27 cellular contexts compared by ENCODE assay signal in genomic region chr6:99838607-99839006, GRCh38.
"Had no signal": no experiment of that assay in that cellular context is flagged by ENCODE, and none has a peak within 500 bp of the region (broad histone marks: within the 10 kb centered on the region; RNA-seq: fewer than 3 reads in every experiment).

No MANE protein-coding gene starts in this region.

- H3K4me3 Mint-ChIP-seq: activated CD4-positive, alpha-beta memory T cell treated with anti-CD3 and anti-CD28 coated beads, Interleukin-2, amount 10 ng/mL, durations not matched to agents 7 days and 5 days; activated CD4-positive, alpha-beta T cell treated with anti-CD3 and anti-CD28 coated beads, Interleukin-2, amount 10 ng/mL, durations not matched to agents 7 days and 5 days; activated naive CD4-positive, alpha-beta T cell treated with anti-CD3 and anti-CD28 coated beads, Interleukin-2, amount 10 ng/mL, durations not matched to agents 7 days and 5 days; activated T-cell treated with anti-CD3 and anti-CD28 coated beads, Interleukin-2, amount 50 U/mL, for 24 hours; natural killer cell had no signal

- H3K4me1 Mint-ChIP-seq: activated CD4-positive, alpha-beta memory T cell treated with anti-CD3 and anti-CD28 coated beads, Interleukin-2, amount 10 ng/mL, durations not matched to agents 7 days and 5 days; activated CD4-positive, alpha-beta T cell treated with anti-CD3 and anti-CD28 coated beads, Interleukin-2, amount 10 ng/mL, durations not matched to agents 7 days and 5 days; activated naive CD4-positive, alpha-beta T cell treated with anti-CD3 and anti-CD28 coated beads, Interleukin-2, amount 10 ng/mL, durations not matched to agents 7 days and 5 days; natural killer cell had no signal

- H3K4me1 ChIP-seq: gastroesophageal sphincter, left lung, lower lobe of right lung, right atrium auricular region, suprapubic skin, tibial artery, upper lobe of right lung had no signal

- DNase-seq: activated CD4-positive, alpha-beta memory T cell treated with anti-CD3 and anti-CD28 coated beads, Interleukin-2, amount 10 ng/mL, durations not matched to agents 7 days and 5 days; activated CD4-positive, alpha-beta T cell treated with anti-CD3 and anti-CD28 coated beads, Interleukin-2, amount 10 ng/mL, durations not matched to agents 7 days and 5 days; activated CD8-positive, alpha-beta memory T cell treated with anti-CD3 and anti-CD28 coated beads, Interleukin-2, amount 50 U/mL, for 48 hours; activated gamma-delta T cell; activated naive CD4-positive, alpha-beta T cell treated with anti-CD3 and anti-CD28 coated beads, Interleukin-2, amount 10 ng/mL, durations not matched to agents 7 days and 5 days; activated T-cell treated with anti-CD3 and anti-CD28 coated beads, Interleukin-2, amount 50 U/mL, for 24 hours; amniotic stem cell; brain microvascular endothelial cell; dorsolateral prefrontal cortex; effector memory CD4-positive, alpha-beta T cell; erythroblast; head of caudate nucleus; hippocampal formation; left lung; lower lobe of right lung; mesenchymal stem cell; natural killer cell; stimulated activated CD4-positive, alpha-beta T cell treated with anti-CD3 and anti-CD28 coated beads, Interleukin-15, amount 100 ng/mL, for 24 hours; stimulated activated CD4-positive, alpha-beta T cell treated with anti-CD3 and anti-CD28 coated beads, Interleukin-2, amount 100 ng/mL, for 24 hours; stimulated activated naive CD4-positive, alpha-beta T cell; tibial artery; upper lobe of right lung had no signal

- H3K27me3 Mint-ChIP-seq: activated naive CD4-positive, alpha-beta T cell treated with anti-CD3 and anti-CD28 coated beads, Interleukin-2, amount 10 ng/mL, durations not matched to agents 7 days and 5 days had no signal

- H3K27ac ChIP-seq: brain microvascular endothelial cell, coronary artery, dorsolateral prefrontal cortex, gastroesophageal sphincter, left lung, lower lobe of right lung, right atrium auricular region, suprapubic skin, tibial artery, upper lobe of right lung, VCaP had no signal

- H3K27me3 ChIP-seq: brain microvascular endothelial cell, dorsolateral prefrontal cortex, gastroesophageal sphincter, left lung, right atrium auricular region, suprapubic skin, tibial artery, upper lobe of right lung had no signal

- H3K9me3 ChIP-seq: gastroesophageal sphincter, left lung, lower lobe of right lung, right atrium auricular region, suprapubic skin, tibial artery, upper lobe of right lung had no signal

- H3K36me3 ChIP-seq: brain microvascular endothelial cell, gastroesophageal sphincter, left lung, lower lobe of right lung, right atrium auricular region, suprapubic skin, tibial artery, upper lobe of right lung had no signal

- H3K9me3 Mint-ChIP-seq: activated CD4-positive, alpha-beta memory T cell treated with anti-CD3 and anti-CD28 coated beads, Interleukin-2, amount 10 ng/mL, durations not matched to agents 7 days and 5 days; activated CD4-positive, alpha-beta T cell treated with anti-CD3 and anti-CD28 coated beads, Interleukin-2, amount 10 ng/mL, durations not matched to agents 7 days and 5 days; activated naive CD4-positive, alpha-beta T cell treated with anti-CD3 and anti-CD28 coated beads, Interleukin-2, amount 10 ng/mL, durations not matched to agents 7 days and 5 days; activated T-cell treated with anti-CD3 and anti-CD28 coated beads, Interleukin-2, amount 50 U/mL, for 24 hours had no signal

- H3K4me3 ChIP-seq: coronary artery, dorsolateral prefrontal cortex, gastroesophageal sphincter, left lung, lower lobe of right lung, right atrium auricular region, suprapubic skin, tibial artery, upper lobe of right lung had no signal

- H3K27ac Mint-ChIP-seq: activated CD4-positive, alpha-beta memory T cell treated with anti-CD3 and anti-CD28 coated beads, Interleukin-2, amount 10 ng/mL, durations not matched to agents 7 days and 5 days; activated CD4-positive, alpha-beta T cell treated with anti-CD3 and anti-CD28 coated beads, Interleukin-2, amount 10 ng/mL, durations not matched to agents 7 days and 5 days; activated naive CD4-positive, alpha-beta T cell treated with anti-CD3 and anti-CD28 coated beads, Interleukin-2, amount 10 ng/mL, durations not matched to agents 7 days and 5 days; activated T-cell treated with anti-CD3 and anti-CD28 coated beads, Interleukin-2, amount 50 U/mL, for 24 hours; natural killer cell had no signal

- H3K36me3 Mint-ChIP-seq: activated naive CD4-positive, alpha-beta T cell treated with anti-CD3 and anti-CD28 coated beads, Interleukin-2, amount 10 ng/mL, durations not matched to agents 7 days and 5 days; natural killer cell had no signal
